In the genomic region with DNA sequence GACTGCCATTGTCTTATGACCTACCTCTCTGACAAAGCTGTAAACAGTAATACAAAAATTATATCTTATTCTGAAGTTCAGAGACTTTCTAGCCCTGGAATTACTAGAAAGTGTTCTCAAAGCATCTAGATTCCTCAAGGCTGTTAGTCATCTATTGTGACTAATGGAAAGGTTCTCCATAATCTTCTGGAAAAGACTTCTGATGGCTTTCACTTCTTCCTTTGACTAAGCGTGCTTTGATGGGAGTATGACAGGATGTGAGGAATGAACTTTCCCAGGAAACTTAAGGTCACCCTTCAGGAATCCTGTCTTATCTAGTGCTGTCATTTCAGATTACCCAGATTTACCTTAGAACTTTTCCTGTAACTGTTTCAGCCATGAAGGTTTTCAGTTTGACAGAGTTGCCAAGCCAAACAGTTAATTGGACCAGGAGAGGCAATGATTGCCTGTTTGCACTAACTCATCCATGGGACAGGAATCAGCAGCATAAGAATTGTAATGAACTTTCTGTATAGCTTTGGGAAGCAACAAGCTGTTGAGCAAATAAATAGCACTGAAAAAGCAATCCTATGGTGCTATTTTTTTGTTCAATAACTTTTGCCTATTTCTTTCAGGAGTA, we compare ENCODE assay signal across 14 cellular contexts. TPM values are rescaled to one million over a fixed set of nuclear protein-coding genes. Genes with fewer than 3 reads are reported as not detected.
A peak's percentile ranks its signal among the peaks of the same experiment; 100 is the strongest.
DNase-seq lines count a peak whose midpoint lies in the region; ATAC-seq and TF ChIP-seq lines count a peak whose summit lies in the region.
"Had no signal": no experiment of that assay in that cellular context is flagged by ENCODE, and none has a peak within 500 bp of the region (broad histone marks: within the 10 kb centered on the region; RNA-seq: fewer than 3 reads in every experiment).

No MANE protein-coding gene starts in this region.

- no peak overlapping the region for H3K4me3 ChIP-seq in HFF-Myc (replicated peaks; ENCODE audit: low read depth, low read length)
- H3K4me3 ChIP-seq in astrocyte of the spinal cord (ENCODE audit: low read depth, low read length) = no peak overlapping the region
- no peak overlapping the region for H3K4me3 ChIP-seq in GM23338
- no peak overlapping the region for H3K4me3 ChIP-seq in naive thymus-derived CD4-positive, alpha-beta T cell (ENCODE audit: low read length)

- peaks cover 36% of the 10 kb centered on the region for H3K36me3 Mint-ChIP-seq in GM23338 (ENCODE audit: low read depth)
- H3K36me3 Mint-ChIP-seq in naive thymus-derived CD4-positive, alpha-beta T cell = peaks cover 4 to 35% (median 17%) of the 10 kb centered on the region in 5 donors

- ATAC-seq in GM23338 = no peak
- ATAC-seq in GM18505 (IDR thresholded peaks at IDR 0.05; ENCODE audit: unreplicated experiment) = no peak
- ATAC-seq in naive thymus-derived CD4-positive, alpha-beta T cell = no peak
- ATAC-seq: esophagus mucosa had no signal

- H3K27me3 Mint-ChIP-seq in GM23338 (ENCODE audit: insufficient read depth, low read depth, poor library complexity) = no peaks in the 10 kb centered on the region
- H3K27me3 Mint-ChIP-seq in naive thymus-derived CD4-positive, alpha-beta T cell = no peaks in the 10 kb centered on the region
- H3K27me3 Mint-ChIP-seq: activated naive CD8-positive, alpha-beta T cell treated with anti-CD3 and anti-CD28 coated beads, Interleukin-2, amount 10 ng/mL, durations not matched to agents 7 days and 5 days; CD4-positive, alpha-beta memory T cell had no signal

- no peaks in the 10 kb centered on the region for H3K9me3 ChIP-seq in naive thymus-derived CD4-positive, alpha-beta T cell (ENCODE audit: control insufficient read depth in 2 of 3, low read length in 3 of 3)

- TF ChIP-seq CTCF in HFF-Myc (IDR thresholded peaks at IDR 0.05; ENCODE audit: low read depth, low read length, missing control alignments) = no peak
- TF ChIP-seq CTCF in astrocyte of the spinal cord (IDR thresholded peaks at IDR 0.05; ENCODE audit: low read depth, low read length) = no peak
- no peak for TF ChIP-seq CTCF in GM23338 (conservative IDR thresholded peaks at IDR 0.05; ENCODE audit: low read depth in 2 of 2)

- no peak overlapping the region for H3K27ac Mint-ChIP-seq in GM23338
- no peak overlapping the region for H3K27ac Mint-ChIP-seq in naive thymus-derived CD4-positive, alpha-beta T cell
- H3K27ac Mint-ChIP-seq: activated naive CD8-positive, alpha-beta T cell treated with anti-CD3 and anti-CD28 coated beads, Interleukin-2, amount 10 ng/mL, durations not matched to agents 7 days and 5 days had no signal

- TF ChIP-seq POLR2A in GM18505 (IDR thresholded peaks at IDR 0.05; ENCODE audit: borderline replicate concordance, extremely low read depth, insufficient read depth, insufficient read length) = no peak

- no peak overlapping the region for H3K4me2 ChIP-seq in GM23338

- peaks cover 4% of the 10 kb centered on the region; the same call in 1 of the 2 replicates for H4K20me1 ChIP-seq in GM23338 (replicated peaks; ENCODE audit: insufficient read depth)

- CTCF ChIA-PET in naive thymus-derived CD4-positive, alpha-beta T cell (lab: Charles Lee) = no interaction called here

- H3K4me3 Mint-ChIP-seq in GM23338 = no peak overlapping the region
- no peak overlapping the region for H3K4me3 Mint-ChIP-seq in naive thymus-derived CD4-positive, alpha-beta T cell
- H3K4me3 Mint-ChIP-seq: activated naive CD8-positive, alpha-beta T cell treated with anti-CD3 and anti-CD28 coated beads, Interleukin-2, amount 10 ng/mL, durations not matched to agents 7 days and 5 days; CD4-positive, alpha-beta memory T cell had no signal

- intact Hi-C loops in naive thymus-derived CD4-positive, alpha-beta T cell (cut with micrococcal nuclease) = no loop called here

- DNase-seq in AG08395 (ENCODE audit: low spot score) (peak; percentile 58), HFF-Myc (ENCODE audit: extremely low read depth, low read depth) (peak; percentile 19), astrocyte of the spinal cord (ENCODE audit: low read depth, low spot score) (peak; percentile 40), iris pigment epithelial cell (ENCODE audit: low read depth) (peak; percentile 76), GM23338 (ENCODE audit: low spot score) (no peak), amygdala (lab: John Stamatoyannopoulos, UW) (no peak)
- DNase-seq in naive thymus-derived CD4-positive, alpha-beta T cell = no peak
- DNase-seq: activated CD4-positive, alpha-beta T cell treated with anti-CD3 and anti-CD28 coated beads, Interleukin-2, amount 50 U/mL, for 4 hours; activated naive CD8-positive, alpha-beta T cell treated with anti-CD3 and anti-CD28 coated beads, Interleukin-2, amount 10 ng/mL, durations not matched to agents 7 days and 5 days; CD4-positive, alpha-beta memory T cell; NCI-H524; substantia nigra had no signal

- no peaks in the 10 kb centered on the region for H3K4me1 ChIP-seq in GM23338 (ENCODE audit: insufficient read depth)
- H3K4me1 ChIP-seq in naive thymus-derived CD4-positive, alpha-beta T cell (ENCODE audit: control insufficient read depth in 2 of 2, insufficient read depth in 2 of 2, low read length in 2 of 2) = no peaks in the 10 kb centered on the region

- H3K4me1 Mint-ChIP-seq in GM23338 = no peaks in the 10 kb centered on the region
- H3K4me1 Mint-ChIP-seq in naive thymus-derived CD4-positive, alpha-beta T cell = peaks cover 0 to 6% (median 0%) of the 10 kb centered on the region in 7 donors

- no peak overlapping the region for H3K27ac ChIP-seq in GM23338 (ENCODE audit: low read depth)
- no peak overlapping the region for H3K27ac ChIP-seq in naive thymus-derived CD4-positive, alpha-beta T cell (ENCODE audit: low read depth, low read length)

- H3K79me2 ChIP-seq in GM23338 (replicated peaks; ENCODE audit: insufficient read depth) = no peaks in the 10 kb centered on the region; the same call in 1 of the 2 replicates

- H2AFZ ChIP-seq in GM23338 = no peak overlapping the region

- H3K9me3 Mint-ChIP-seq in GM23338 = no peaks in the 10 kb centered on the region
- H3K9me3 Mint-ChIP-seq in naive thymus-derived CD4-positive, alpha-beta T cell = no peaks in the 10 kb centered on the region
- H3K9me3 Mint-ChIP-seq: activated naive CD8-positive, alpha-beta T cell treated with anti-CD3 and anti-CD28 coated beads, Interleukin-2, amount 10 ng/mL, durations not matched to agents 7 days and 5 days; CD4-positive, alpha-beta memory T cell had no signal

- H3K27me3 ChIP-seq in GM23338 (ENCODE audit: insufficient read depth) = no peaks in the 10 kb centered on the region
- no peaks in the 10 kb centered on the region for H3K27me3 ChIP-seq in naive thymus-derived CD4-positive, alpha-beta T cell (ENCODE audit: control insufficient read depth in 2 of 2, insufficient read depth in 2 of 2, low read length in 2 of 2)

- in situ Hi-C loops in astrocyte of the spinal cord (cut with HindIII; ENCODE audit: low sequenced_read_pairs) = no loop called here

- POLR2A ChIA-PET in naive thymus-derived CD4-positive, alpha-beta T cell (lab: Charles Lee) = no interaction called here

- H3K36me3 ChIP-seq in GM23338 (ENCODE audit: insufficient read depth) = peaks cover 29% of the 10 kb centered on the region
- peaks cover 8 to 54% (median 13%) of the 10 kb centered on the region in 3 experiments for H3K36me3 ChIP-seq in naive thymus-derived CD4-positive, alpha-beta T cell (ENCODE audit: control insufficient read depth in 2 of 3, insufficient read depth in 3 of 3, low read length in 3 of 3)

- no peaks in the 10 kb centered on the region for H3K9me2 ChIP-seq in GM23338 (ENCODE audit: insufficient read depth)

- no peaks in the 10 kb centered on the region; the same call in 1 of the 2 replicates for H3F3A ChIP-seq in GM23338 (replicated peaks; ENCODE audit: low read depth)

TF ChIP-seq in GM23338, 12 proteins besides CTCF, POLR2A, EP300 and RAD21:
- no peak for TF ChIP-seq JUNB (IDR thresholded peaks at IDR 0.05; ENCODE audit: unreplicated experiment)
- TF ChIP-seq EZH2 (IDR thresholded peaks at IDR 0.05; ENCODE audit: low read depth, unreplicated experiment) = no peak
TF ChIP-seq in GM23338: peak in this region for 0.

RNA-seq across cellular contexts. Expression of gene AP2B1, which starts 43.5 kb away (rescaled TPM):
- total RNA-seq in GM23338 (2014; rRNA removed; shearing (Covaris generic)) = 119 and 144 TPM in 2 replicates
- 82.1 and 89.7 TPM in 2 replicates for polyA plus RNA-seq in GM23338 (2016; fragmentation: Nextera tagmentation; extraction: Ambion mirVana)
- 100 to 1,000 TPM in 4 of 5 experiments, 10 to 100 TPM in 1; 84.7 to 197 (median 136) TPM for total RNA-seq in naive thymus-derived CD4-positive, alpha-beta T cell
- 10 to 100 TPM; 49.0 to 66.0 TPM for polyA plus RNA-seq in naive thymus-derived CD4-positive, alpha-beta T cell

RNA-seq across cellular contexts. Expression of gene PEX12, which starts 52.3 kb away (rescaled TPM):
- 1.9 and 2.1 TPM in 2 replicates for total RNA-seq in GM23338 (2014; rRNA removed; shearing (Covaris generic))
- polyA plus RNA-seq in GM23338 (2016; fragmentation: Nextera tagmentation; extraction: Ambion mirVana) = 1.5 and 2.3 TPM in 2 replicates
- total RNA-seq in naive thymus-derived CD4-positive, alpha-beta T cell = 1 to 10 TPM; 2.9 to 8.0 (median 5.3) TPM
- polyA plus RNA-seq in naive thymus-derived CD4-positive, alpha-beta T cell = 1 to 10 TPM; 2.2 to 5.0 TPM

Comparison
In these comparisons a context has a peak if more than half of its experiments do, and no peak if none do; other contexts are left out.
1. DNase-seq: peak in AG08395 (single experiment), HFF-Myc (single experiment), astrocyte of the spinal cord (single experiment) and iris pigment epithelial cell (single experiment); none in GM23338 (single experiment), naive thymus-derived CD4-positive, alpha-beta T cell (0 of 9) and amygdala (0 of 56).